Comparison of ENCODE assay signal across 8 cellular contexts in genomic region chr1:168227620-168228019, GRCh38. TPM values are rescaled to one million over a fixed set of nuclear protein-coding genes. Genes with fewer than 3 reads are reported as not detected.
A peak's percentile ranks its signal among the peaks of the same experiment; 100 is the strongest.
DNase-seq lines count a peak whose midpoint lies in the region; ATAC-seq, FAIRE-seq and TF ChIP-seq lines count a peak whose summit lies in the region.

No MANE protein-coding gene starts in this region.

- peaks cover 19% of the 10 kb centered on the region for H3K36me3 ChIP-seq in HUES6 (ENCODE audit: control insufficient read depth, insufficient read depth, low read length)
- H3K36me3 ChIP-seq in bronchial epithelial cell (ENCODE audit: control insufficient read depth, insufficient read depth, low read length): peaks cover 6% of the 10 kb centered on the region

- H3K27me3 ChIP-seq in HUES6 (ENCODE audit: control insufficient read depth, insufficient read depth, low read length): no peaks in the 10 kb centered on the region
- H3K27me3 ChIP-seq in bronchial epithelial cell (ENCODE audit: control insufficient read depth, insufficient read depth, low read length): no peaks in the 10 kb centered on the region

- no peak overlapping the region for H3K9ac ChIP-seq in HUES6 (ENCODE audit: low read length)

- no peak overlapping the region for H3K27ac ChIP-seq in HUES6 (ENCODE audit: low read depth, low read length)

- ATAC-seq in HG03135 (IDR thresholded peaks at IDR 0.05; ENCODE audit: unreplicated experiment): no peak
- no peak for ATAC-seq in GM21619 (IDR thresholded peaks at IDR 0.05; ENCODE audit: unreplicated experiment)

- FAIRE-seq in bronchial epithelial cell (lab: Jason Lieb, UNC): no peak

- in situ Hi-C loops in GM13976 (cut with MboI; ENCODE audit: low sequenced_read_pairs, unreplicated experiment): no loop called here

- peak; percentile 31 for DNase-seq in GM13976 (ENCODE audit: low spot score)
- DNase-seq in bronchial epithelial cell (ENCODE audit: low read depth): peak; percentile 46
- peak; percentile 42 for DNase-seq in pons (ENCODE audit: low spot score)
- no peak for DNase-seq in NCI-H446 treated with DMSO at 0.1 percent for 48 hours (lab: John Stamatoyannopoulos, UW)
- no peak for DNase-seq in activated naive CD4-positive, alpha-beta T cell treated with anti-CD3 and anti-CD28 coated beads, Interleukin-2, amount 50 U/mL, for 16 hours

- H3K9me3 ChIP-seq in HUES6 (ENCODE audit: control insufficient read depth, insufficient read depth, low read depth, low read length): peaks cover 7% of the 10 kb centered on the region

- H3K4me1 ChIP-seq in HUES6 (ENCODE audit: control insufficient read depth, insufficient read depth, low read length): peaks cover 18% of the 10 kb centered on the region

- TF ChIP-seq CTCF in GM13976 (IDR thresholded peaks at IDR 0.05; ENCODE audit: borderline replicate concordance, control extremely low read depth, extremely low read depth, insufficient read depth, missing control alignments) (no peak), bronchial epithelial cell (IDR thresholded peaks at IDR 0.05; ENCODE audit: insufficient read depth, low read length, severe bottlenecking) (no peak)

- H3K4me3 ChIP-seq in HUES6 (ENCODE audit: low read depth, low read length) (peak overlapping the region; percentile 96; the same call in 1 of the 2 replicates), bronchial epithelial cell (ENCODE audit: low read depth, low read length) (no peak overlapping the region)

RNA-seq across cellular contexts. Expression of gene SFT2D2, which starts 1.8 kb away (rescaled TPM):
- 22.4 and 29.7 TPM in 2 replicates for total RNA-seq in bronchial epithelial cell

RNA-seq across cellular contexts. Expression of gene TIPRL, which starts 48.9 kb away (rescaled TPM):
- total RNA-seq in bronchial epithelial cell: 25.3 and 38.5 TPM in 2 replicates

RNA-seq across cellular contexts. Expression of gene TBX19, which starts 53.1 kb away (rescaled TPM):
- total RNA-seq in bronchial epithelial cell: 0.51 and 0.79 TPM in 2 replicates

Comparison
In these comparisons a context has a peak if more than half of its experiments do, and no peak if none do; other contexts are left out.
1. DNase-seq: peak in GM13976 (single experiment), bronchial epithelial cell (single experiment) and pons (single experiment); none in NCI-H446 treated with DMSO at 0.1 percent for 48 hours (single experiment) and activated naive CD4-positive, alpha-beta T cell treated with anti-CD3 and anti-CD28 coated beads, Interleukin-2, amount 50 U/mL, for 16 hours (single experiment).